Comparison of ENCODE assay signal across 24 cellular contexts in genomic region chr5:75306746-75307145, GRCh38. TPM values are rescaled to one million over a fixed set of nuclear protein-coding genes. Genes with fewer than 3 reads are reported as not detected.
DNase-seq lines count a peak whose midpoint lies in the region; ATAC-seq and TF ChIP-seq lines count a peak whose summit lies in the region.
"Had no signal": no experiment of that assay in that cellular context is flagged by ENCODE, and none has a peak within 500 bp of the region (broad histone marks: within the 10 kb centered on the region; RNA-seq: fewer than 3 reads in every experiment).

No MANE protein-coding gene starts in this region.

- TF ChIP-seq POLR2A in adrenal gland (IDR thresholded peaks at IDR 0.05): no peak

- WGBS in adrenal gland, 4 donors: 50 to 62% (median 53%) methylated on average over 1 of the region's 1 CpG

- no peaks in the 10 kb centered on the region for H3K9me3 ChIP-seq in adrenal gland (replicated peaks in 1 of 3)
- H3K9me3 ChIP-seq: BLaER1 had no signal

- H3K4me1 ChIP-seq in adrenal gland (replicated peaks in 1 of 2): peaks cover 5 to 7% of the 10 kb centered on the region in 2 donors
- H3K4me1 ChIP-seq: BLaER1 had no signal

- H3K4me3 ChIP-seq in AG10803 (ENCODE audit: low read length): no peak overlapping the region
- no peak overlapping the region for H3K4me3 ChIP-seq in adrenal gland
- H3K4me3 ChIP-seq in fibroblast of mammary gland (ENCODE audit: control insufficient read depth, low read depth, low read length): no peak overlapping the region
- H3K4me3 ChIP-seq: BLaER1, K562, SK-N-MC had no signal

- peak; percentile 5 for DNase-seq in AG10803 (ENCODE audit: low read depth)
- DNase-seq in adrenal gland: peak; percentile 61 to 89 (median 83)
- peak; percentile 47 for DNase-seq in fibroblast of mammary gland (ENCODE audit: low read depth)
- peak; percentile 15 for DNase-seq in myocyte (ENCODE audit: low read depth)
- DNase-seq in hippocampal formation (lab: John Stamatoyannopoulos, UW): no peak
- DNase-seq: CD4-positive, alpha-beta memory T cell; COR-L47; DMS53; GOT3; Kasumi-1; NCI-H1048; NCI-H1417; NCI-H1694; NCI-H2029 treated with DMSO at 0.1 percent for 48 hours; NCI-H526 treated with DMSO at 0.1 percent for 48 hours; OCI-M1; SIG-M5 had no signal

- peak overlapping the region in 1 of 5 donors; percentile 46 for H3K27ac ChIP-seq in adrenal gland
- H3K27ac ChIP-seq: BLaER1, SK-N-MC had no signal

- intact Hi-C loops in adrenal gland (cut with DNase I): no loop called here

- H3K27me3 ChIP-seq in adrenal gland: no peaks in the 10 kb centered on the region
- H3K27me3 ChIP-seq: BLaER1 had no signal

- TF ChIP-seq CTCF in AG10803 (conservative IDR thresholded peaks at IDR 0.05; ENCODE audit: low read length) (no peak), adrenal gland (IDR thresholded peaks at IDR 0.05) (no peak), fibroblast of mammary gland (conservative IDR thresholded peaks at IDR 0.05; ENCODE audit: control insufficient read depth, insufficient read depth, low read depth, low read length) (no peak)

- no peaks in the 10 kb centered on the region for H3K36me3 ChIP-seq in adrenal gland (replicated peaks in 1 of 2)
- H3K36me3 ChIP-seq: BLaER1 had no signal

- ATAC-seq in HG03025 (IDR thresholded peaks at IDR 0.05; ENCODE audit: low FRiP score, unreplicated experiment) (no peak), HG03139 (IDR thresholded peaks at IDR 0.05; ENCODE audit: unreplicated experiment) (no peak), GM19351 (IDR thresholded peaks at IDR 0.05; ENCODE audit: unreplicated experiment) (no peak)
- ATAC-seq: HCT116, K562 had no signal

RNA-seq across cellular contexts. Expression of gene HMGCR, which starts 30.3 kb away (rescaled TPM):
- total RNA-seq in adrenal gland (100 to 1,000 TPM in 2 of 8 donors, 10 to 100 TPM in 6; 34.4 to 376 (median 59.5) TPM), myocyte (49.7 and 118 TPM in 2 replicates)
- 100 to 1,000 TPM in 1 of 3 donors, 10 to 100 TPM in 1, 1 to 10 TPM in 1; 7.0 to 234 (median 25.5) TPM for polyA plus RNA-seq in adrenal gland
- polyA plus RNA-seq in myocyte (2012): 42.8 TPM

Comparison
In these comparisons a context has a peak if more than half of its experiments do, and no peak if none do; other contexts are left out.
1. DNase-seq: peak in AG10803 (single experiment), adrenal gland (7 of 7), fibroblast of mammary gland (single experiment) and myocyte (single experiment); none in hippocampal formation (0 of 2).